19 cellular contexts compared by ENCODE assay signal in genomic region chr11:66723693-66724092, GRCh38. TPM values are rescaled to one million over a fixed set of nuclear protein-coding genes. Genes with fewer than 3 reads are reported as not detected.
DNase-seq lines count a peak whose midpoint lies in the region; ATAC-seq, FAIRE-seq and TF ChIP-seq lines count a peak whose summit lies in the region.
"Had no signal": no experiment of that assay in that cellular context is flagged by ENCODE, and none has a peak within 500 bp of the region (broad histone marks: within the 10 kb centered on the region; RNA-seq: fewer than 3 reads in every experiment).

No MANE protein-coding gene starts in this region.

- H3K9me3 ChIP-seq in PC-3 (ENCODE audit: low read length) (no peaks in the 10 kb centered on the region), esophagus (ENCODE audit: control insufficient read depth in 2 of 2, insufficient read depth in 1 of 2, low read depth in 1 of 2, low read length in 1 of 2) (no peaks in the 10 kb centered on the region), osteoblast (ENCODE audit: low read depth, low read length) (no peaks in the 10 kb centered on the region)

- H4K20me1 ChIP-seq in PC-3 (ENCODE audit: low read length) (no peaks in the 10 kb centered on the region), osteoblast (ENCODE audit: insufficient read depth, low read length) (no peaks in the 10 kb centered on the region)

- POLR2A ChIA-PET in PC-3 (lab: Charles Lee; ENCODE audit: unreplicated experiment), result interaction anchor here (0.5 to 0.9 kb wide), 2 partner anchors 15 to 109 kb away, joined by 3 to 6 read pairs; no protein-coding TSS in a partner anchor

- peak overlapping the region; percentile 48 for H3K4me2 ChIP-seq in PC-3 (ENCODE audit: low read length)
- no peak overlapping the region for H3K4me2 ChIP-seq in osteoblast (ENCODE audit: insufficient read depth, low read length)

- intact Hi-C loops in cardiac septum (cut with DNase I), result no loop called here
- intact Hi-C loops in left ventricle myocardium superior (cut with micrococcal nuclease), result no loop called here
- intact Hi-C loops in PC-3 (cut with micrococcal nuclease), result no loop called here

- H3K4me1 ChIP-seq in PC-3 (ENCODE audit: insufficient read depth, low read length) (peaks cover 67% of the 10 kb centered on the region), esophagus (ENCODE audit: control insufficient read depth in 2 of 2, insufficient read depth in 2 of 2, low read length in 1 of 2) (peaks cover 2 to 20% of the 10 kb centered on the region in 2 donors), osteoblast (ENCODE audit: insufficient read depth, low read length) (peaks cover 7% of the 10 kb centered on the region)

- TF ChIP-seq CTCF in PC-3 (conservative IDR thresholded peaks at IDR 0.05; ENCODE audit: low read depth, low read length) (no peak), osteoblast (IDR thresholded peaks at IDR 0.05; ENCODE audit: extremely low read depth, low read depth, low read length) (no peak)

- H3F3A ChIP-seq in PC-3 (ENCODE audit: low read length, unreplicated experiment), result no peaks in the 10 kb centered on the region

- no peak overlapping the region for H3K9ac ChIP-seq in PC-3 (ENCODE audit: low read length)

- H3K4me3 ChIP-seq in PC-3 (ENCODE audit: low read length) (no peak overlapping the region; the same call in 1 of the 2 replicates), esophagus (ENCODE audit: low read depth in 1 of 2, low read length in 2 of 2) (no peak overlapping the region), osteoblast (ENCODE audit: insufficient read depth, low read length) (no peak overlapping the region)
- H3K4me3 ChIP-seq: GM12878 had no signal

- WGBS in esophagus, 2 donors, result 83 to 88% methylated on average over 5 of the region's 5 CpGs

- DNase-seq in cardiac septum (ENCODE audit: low spot score), result peak; percentile 26
- no peak for DNase-seq in left ventricle myocardium superior
- DNase-seq in PC-3, result peak; percentile 63
- DNase-seq in osteoblast (ENCODE audit: insufficient read length, low spot score, missing footprints), result peak; percentile 60
- DNase-seq in hippocampal formation (lab: John Stamatoyannopoulos, UW), result no peak
- no peak for DNase-seq in MV-4-11 (lab: John Stamatoyannopoulos, UW)
- DNase-seq in frontal cortex (ENCODE audit: low spot score in 2 of 2), result no peak
- DNase-seq: DMS79, H7, NCI-H1417, NCI-H1694 treated with DMSO at 0.1 percent for 48 hours, NCI-H2081 treated with DMSO at 0.1 percent for 48 hours, NCI-H446, NCI-H526, OCI-M1, Right ventricle myocardium superior had no signal

- no peaks in the 10 kb centered on the region for H3K27me3 ChIP-seq in PC-3 (ENCODE audit: low read length)
- H3K27me3 ChIP-seq in esophagus (ENCODE audit: control insufficient read depth in 1 of 2, insufficient read depth in 2 of 2, low read length in 2 of 2), result no peaks in the 10 kb centered on the region
- H3K27me3 ChIP-seq in osteoblast (ENCODE audit: insufficient read depth, low read length), result peaks cover 39% of the 10 kb centered on the region

- CTCF ChIA-PET in PC-3 (lab: Charles Lee), result interaction anchor here (0.6 kb wide), 1 partner anchor 157 kb away, joined by 3 read pairs; no protein-coding TSS in a partner anchor

- no peaks in the 10 kb centered on the region for H3K9me2 ChIP-seq in PC-3 (replicated peaks; ENCODE audit: low read length)

- TSS peak; percentile 92 for BruUV-seq in PC-3 (replicated peaks; lab: Mats Ljungman, UMichigan)

- H2AFZ ChIP-seq in PC-3 (ENCODE audit: low read length) (no peak overlapping the region), osteoblast (ENCODE audit: low read length) (no peak overlapping the region)

- peak overlapping the region; percentile 30 for H3K27ac ChIP-seq in PC-3 (ENCODE audit: low read length)
- H3K27ac ChIP-seq in esophagus (ENCODE audit: low read depth in 2 of 2, low read length in 1 of 2), result peak overlapping the region; percentile 45 to 74
- no peak overlapping the region for H3K27ac ChIP-seq in osteoblast (ENCODE audit: low read depth, low read length)

- H3K79me2 ChIP-seq in PC-3 (ENCODE audit: low read length) (peaks cover 59% of the 10 kb centered on the region), osteoblast (ENCODE audit: insufficient read depth, low read length) (no peaks in the 10 kb centered on the region)

- ATAC-seq in left ventricle myocardium superior (no peak), PC-3 (peak; percentile 16)
- ATAC-seq: GM12878 had no signal

- H3K36me3 ChIP-seq in PC-3 (ENCODE audit: low read depth, low read length) (peaks cover 11% of the 10 kb centered on the region), esophagus (ENCODE audit: control insufficient read depth in 2 of 2, insufficient read depth in 2 of 2, low read length in 1 of 2) (peaks cover 0 to 2% of the 10 kb centered on the region in 2 donors), osteoblast (ENCODE audit: insufficient read depth, low read length) (no peaks in the 10 kb centered on the region)

- FAIRE-seq in frontal cortex (lab: Jason Lieb, UNC), result no peak
- FAIRE-seq: D721Med, GM12878 had no signal

RNA-seq across cellular contexts. Expression of gene SPTBN2, which starts 5.3 kb away (rescaled TPM):
- total RNA-seq in cardiac septum (1.7 TPM), left ventricle myocardium superior (1.1 TPM), PC-3 (2014; rRNA removed) (74.9 and 154 TPM in 2 replicates), osteoblast (0.88 and 2.2 TPM in 2 replicates), frontal cortex (170 TPM)
- 10 to 100 TPM; 61.3 to 63.4 TPM for polyA plus RNA-seq in esophagus

RNA-seq across cellular contexts. Expression of gene RBM4B, which starts 46.0 kb away (rescaled TPM):
- 11.1 TPM for total RNA-seq in cardiac septum
- total RNA-seq in left ventricle myocardium superior, result 13.1 TPM
- total RNA-seq in PC-3 (2014; rRNA removed), result 31.4 and 40.2 TPM in 2 replicates
- 10 to 100 TPM; 12.0 to 12.8 TPM for polyA plus RNA-seq in esophagus
- total RNA-seq in osteoblast, result 19.2 and 21.8 TPM in 2 replicates
- 102 TPM for total RNA-seq in frontal cortex

Comparison
In these comparisons a context has a peak if more than half of its experiments do, and no peak if none do; other contexts are left out.
1. DNase-seq: peak in cardiac septum (single experiment), PC-3 (single experiment) and osteoblast (single experiment); none in left ventricle myocardium superior (single experiment), hippocampal formation (0 of 2), MV-4-11 (single experiment) and frontal cortex (0 of 2).
2. RNA of gene SPTBN2, which starts 5.3 kb away (total RNA-seq): 170 TPM in frontal cortex (single experiment) and 74.9 to 154 TPM in PC-3; 0.88 to 2.2 TPM in osteoblast, 1.7 TPM in cardiac septum (single experiment) and 1.1 TPM in left ventricle myocardium superior (single experiment); every median in the first group is over 10 times any median in the second.